ENCODE assay signal across 23 cellular contexts in the genomic region with DNA sequence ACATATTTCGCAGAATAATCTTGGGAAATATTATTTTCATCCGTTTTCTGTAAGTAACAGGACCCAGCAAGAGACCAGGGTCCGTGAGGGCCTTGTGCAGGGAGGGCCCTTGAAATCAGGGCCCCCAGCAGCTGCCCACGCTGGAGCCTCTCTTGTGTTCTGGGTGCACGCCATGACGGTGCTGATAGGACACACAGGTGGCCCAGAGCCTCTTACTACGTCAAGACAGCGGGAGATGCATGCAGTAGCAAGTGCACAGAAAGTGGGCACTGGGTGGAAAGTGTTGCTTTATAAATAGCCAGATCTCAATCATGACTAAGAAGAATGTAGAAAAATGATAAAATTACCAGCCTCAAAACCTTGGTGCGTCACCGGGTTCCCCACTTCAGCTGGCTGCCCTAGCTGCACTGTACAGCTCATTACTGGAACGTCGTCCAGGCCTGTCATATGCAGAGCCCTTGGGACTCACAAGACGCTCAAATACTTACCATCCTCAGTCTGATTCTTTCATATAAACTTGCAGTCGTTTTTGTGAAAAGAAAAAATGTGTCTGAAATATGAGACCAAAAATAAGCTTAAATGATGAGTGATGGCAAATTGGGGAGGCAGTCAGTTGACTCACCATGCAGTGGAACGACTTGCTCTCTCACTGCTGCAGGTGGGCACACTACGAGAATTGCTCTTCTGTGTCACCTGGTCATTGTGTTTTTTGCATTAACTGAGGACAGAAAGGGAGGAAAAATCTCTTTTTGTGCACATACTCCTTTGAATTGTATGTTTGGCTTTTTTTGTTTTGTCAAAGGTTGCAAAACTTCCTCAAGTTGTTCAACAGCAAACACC.
DNase-seq lines count a peak whose midpoint lies in the region; ATAC-seq, FAIRE-seq and TF ChIP-seq lines count a peak whose summit lies in the region.
"Had no signal": no experiment of that assay in that cellular context is flagged by ENCODE, and none has a peak within 500 bp of the region (broad histone marks: within the 10 kb centered on the region; RNA-seq: fewer than 3 reads in every experiment).

No MANE protein-coding gene starts in this region.

- no peak for ATAC-seq in activated naive CD8-positive, alpha-beta T cell treated with anti-CD3 and anti-CD28 coated beads, Interleukin-2, amount 50 U/mL, for 24 hours
- no peak for ATAC-seq in activated B cell treated with CpG ODN at 0.5 μM for 24 hours (ENCODE audit: low read depth)
- ATAC-seq: Right ventricle myocardium inferior had no signal

- no peaks in the 10 kb centered on the region for H3K4me1 Mint-ChIP-seq in activated naive CD8-positive, alpha-beta T cell (ENCODE audit: low read depth)
- peaks cover 7% of the 10 kb centered on the region for H3K4me1 Mint-ChIP-seq in activated naive CD8-positive, alpha-beta T cell treated with anti-CD3 and anti-CD28 coated beads, Interleukin-2, amount 50 U/mL, for 24 hours
- peaks cover 38% of the 10 kb centered on the region for H3K4me1 Mint-ChIP-seq in activated B cell treated with CpG ODN at 0.5 μM for 24 hours
- no peaks in the 10 kb centered on the region for H3K4me1 Mint-ChIP-seq in glutamatergic neuron (ENCODE audit: low read depth, unreplicated experiment)

- no peaks in the 10 kb centered on the region for H3K27me3 ChIP-seq in testis
- H3K27me3 ChIP-seq: SJSA1 had no signal

- TF ChIP-seq POLR2A in testis (IDR thresholded peaks at IDR 0.05): no peak

- WGBS in testis, 2 donors: 88 to 90% methylated on average over 16 of the region's 16 CpGs

- intact Hi-C loops in activated B cell treated with CpG ODN at 0.5 μM for 24 hours (cut with micrococcal nuclease) (loop anchor here (10.0 kb wide), 2 partner anchors 151 to 369 kb away; partner anchors contain the start of gene PUS1), testis (cut with DNase I; ENCODE audit: low total_unique reads) (no loop called here)

- H3K27ac ChIP-seq in testis (no peak overlapping the region), coronary artery (no peak overlapping the region)
- H3K27ac ChIP-seq: SJSA1 had no signal

- peaks cover 4% of the 10 kb centered on the region for H3K36me3 Mint-ChIP-seq in activated naive CD8-positive, alpha-beta T cell
- H3K36me3 Mint-ChIP-seq in activated naive CD8-positive, alpha-beta T cell treated with anti-CD3 and anti-CD28 coated beads, Interleukin-2, amount 50 U/mL, for 24 hours (ENCODE audit: low read depth): peaks cover 30% of the 10 kb centered on the region
- H3K36me3 Mint-ChIP-seq in activated B cell treated with CpG ODN at 0.5 μM for 24 hours (ENCODE audit: low read depth): peaks cover 59% of the 10 kb centered on the region
- H3K36me3 Mint-ChIP-seq in glutamatergic neuron (ENCODE audit: unreplicated experiment): peaks cover 7% of the 10 kb centered on the region

- H3K4me3 Mint-ChIP-seq in activated naive CD8-positive, alpha-beta T cell: no peak overlapping the region
- H3K4me3 Mint-ChIP-seq in activated naive CD8-positive, alpha-beta T cell treated with anti-CD3 and anti-CD28 coated beads, Interleukin-2, amount 50 U/mL, for 24 hours: no peak overlapping the region
- H3K4me3 Mint-ChIP-seq in activated B cell treated with CpG ODN at 0.5 μM for 24 hours (no peak overlapping the region), glutamatergic neuron (ENCODE audit: unreplicated experiment) (no peak overlapping the region)
- H3K4me3 Mint-ChIP-seq: CD4-positive, alpha-beta T cell had no signal

- no peaks in the 10 kb centered on the region for H3K27me3 Mint-ChIP-seq in activated naive CD8-positive, alpha-beta T cell
- H3K27me3 Mint-ChIP-seq in activated naive CD8-positive, alpha-beta T cell treated with anti-CD3 and anti-CD28 coated beads, Interleukin-2, amount 50 U/mL, for 24 hours: no peaks in the 10 kb centered on the region
- no peaks in the 10 kb centered on the region for H3K27me3 Mint-ChIP-seq in activated B cell treated with CpG ODN at 0.5 μM for 24 hours
- H3K27me3 Mint-ChIP-seq in glutamatergic neuron (ENCODE audit: unreplicated experiment): no peaks in the 10 kb centered on the region
- H3K27me3 Mint-ChIP-seq: CD4-positive, alpha-beta T cell had no signal

- DNase-seq in activated naive CD8-positive, alpha-beta T cell treated with anti-CD3 and anti-CD28 coated beads, Interleukin-2, amount 50 U/mL, for 24 hours: no peak
- DNase-seq in activated B cell treated with CpG ODN at 0.5 μM for 24 hours (no peak), glutamatergic neuron (no peak), testis (peak; percentile 10), D721Med (ENCODE audit: insufficient read length, low spot score) (no peak), coronary artery (ENCODE audit: low spot score) (no peak)
- no peak for DNase-seq in stimulated activated CD4-positive, alpha-beta T cell treated with anti-CD3 and anti-CD28 coated beads, Interleukin-2, amount 100 ng/mL, for 24 hours
- DNase-seq: CD4-positive, alpha-beta T cell; COR-L47; DMS 273 treated with DMSO at 0.1 percent for 48 hours; DMS79 treated with DMSO at 0.1 percent for 48 hours; KBM-7; MM.1S; NCI-H1048; NCI-H1417 treated with DMSO at 0.1 percent for 48 hours; NCI-H187 treated with DMSO at 0.1 percent for 48 hours; NCI-H2107; NCI-H69; NK-92 treated with Interleukin-12 subunit alpha and Interleukin-12 subunit beta, amount 100 ng/mL, for 24 hours had no signal

- POLR2A ChIA-PET in activated B cell treated with CpG ODN at 0.5 μM for 24 hours (lab: Charles Lee): no interaction called here

- H3K27ac Mint-ChIP-seq in activated naive CD8-positive, alpha-beta T cell: peak overlapping the region; percentile 34
- H3K27ac Mint-ChIP-seq in activated naive CD8-positive, alpha-beta T cell treated with anti-CD3 and anti-CD28 coated beads, Interleukin-2, amount 50 U/mL, for 24 hours: no peak overlapping the region
- peak overlapping the region; percentile 18 for H3K27ac Mint-ChIP-seq in activated B cell treated with CpG ODN at 0.5 μM for 24 hours
- H3K27ac Mint-ChIP-seq in glutamatergic neuron (ENCODE audit: unreplicated experiment): no peak overlapping the region
- H3K27ac Mint-ChIP-seq: CD4-positive, alpha-beta T cell had no signal

- peaks cover 21% of the 10 kb centered on the region for H3K4me1 ChIP-seq in testis
- H3K4me1 ChIP-seq: HAP-1, SJSA1 had no signal

- TF ChIP-seq CTCF in activated B cell treated with CpG ODN at 0.5 μM for 24 hours (IDR thresholded peaks at IDR 0.05) (no peak), glutamatergic neuron (IDR thresholded peaks at IDR 0.05; ENCODE audit: partially characterized antibody, unreplicated experiment) (peak; percentile 1), testis (IDR thresholded peaks at IDR 0.05) (no peak), D721Med (IDR thresholded peaks at IDR 0.05; ENCODE audit: insufficient read depth, missing control alignments) (no peak), coronary artery (IDR thresholded peaks at IDR 0.05) (no peak)

- no peaks in the 10 kb centered on the region for H3K9me3 ChIP-seq in testis
- H3K9me3 ChIP-seq: HAP-1, SJSA1 had no signal

- CTCF ChIA-PET in activated B cell treated with CpG ODN at 0.5 μM for 24 hours (lab: Charles Lee): no interaction called here

- FAIRE-seq in D721Med (lab: Jason Lieb, UNC): no peak

- H3K36me3 ChIP-seq in testis (ENCODE audit: low read depth, missing control alignments): no peaks in the 10 kb centered on the region

- no peaks in the 10 kb centered on the region for H3K9me3 Mint-ChIP-seq in activated naive CD8-positive, alpha-beta T cell (ENCODE audit: low read depth)
- H3K9me3 Mint-ChIP-seq in activated naive CD8-positive, alpha-beta T cell treated with anti-CD3 and anti-CD28 coated beads, Interleukin-2, amount 50 U/mL, for 24 hours: no peaks in the 10 kb centered on the region
- no peaks in the 10 kb centered on the region for H3K9me3 Mint-ChIP-seq in activated B cell treated with CpG ODN at 0.5 μM for 24 hours
- H3K9me3 Mint-ChIP-seq in glutamatergic neuron (ENCODE audit: unreplicated experiment): peaks cover 2% of the 10 kb centered on the region
- H3K9me3 Mint-ChIP-seq: CD4-positive, alpha-beta T cell had no signal

- H3K4me3 ChIP-seq in testis (no peak overlapping the region), coronary artery (no peak overlapping the region)
- H3K4me3 ChIP-seq: HAP-1, SJSA1 had no signal

Comparison
In these comparisons a context has a peak if more than half of its experiments do, and no peak if none do; other contexts are left out.
1. H3K27ac Mint-ChIP-seq: peak in activated naive CD8-positive, alpha-beta T cell (single experiment) and activated B cell treated with CpG ODN at 0.5 μM for 24 hours (single experiment); none in activated naive CD8-positive, alpha-beta T cell treated with anti-CD3 and anti-CD28 coated beads, Interleukin-2, amount 50 U/mL, for 24 hours (single experiment) and glutamatergic neuron (single experiment).